Comparison of ENCODE assay signal across 8 cellular contexts in the genomic region with DNA sequence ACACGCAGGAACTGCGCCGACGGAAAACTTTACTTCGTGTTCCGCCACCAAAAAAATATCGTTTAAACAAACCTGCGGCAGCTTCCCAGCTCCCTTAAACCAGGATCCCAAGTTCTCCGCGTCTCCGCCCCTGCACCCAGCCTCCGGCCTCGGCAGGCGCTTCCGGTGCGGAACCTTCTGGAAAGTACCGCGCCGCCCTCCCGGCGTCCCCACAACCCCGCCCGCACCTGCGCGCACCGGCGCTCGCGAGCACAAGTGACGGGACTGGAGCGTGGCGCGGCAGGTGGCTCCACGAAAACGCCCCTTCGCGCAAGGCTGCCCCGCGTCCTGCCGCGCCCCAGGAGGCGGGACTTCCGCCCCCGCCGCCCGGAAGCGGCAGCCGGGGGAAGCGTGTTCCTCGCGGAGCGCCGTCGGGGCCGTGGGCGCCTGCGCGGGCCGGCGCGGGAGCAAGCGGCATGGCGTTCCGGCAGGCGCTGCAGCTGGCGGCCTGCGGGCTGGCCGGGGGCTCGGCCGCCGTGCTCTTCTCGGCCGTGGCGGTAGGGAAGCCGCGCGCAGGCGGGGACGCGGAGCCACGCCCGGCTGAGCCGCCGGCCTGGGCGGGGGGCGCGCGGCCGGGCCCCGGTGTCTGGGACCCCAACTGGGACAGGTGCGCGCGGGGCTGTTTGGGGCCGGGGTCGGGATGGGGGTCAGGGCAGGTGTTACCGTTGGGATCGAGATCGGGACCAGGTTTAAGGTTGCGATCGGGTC. TPM values are rescaled to one million over a fixed set of nuclear protein-coding genes. Genes with fewer than 3 reads are reported as not detected.
DNase-seq lines count a peak whose midpoint lies in the region; ATAC-seq, FAIRE-seq and TF ChIP-seq lines count a peak whose summit lies in the region.

A gene (plus strand): TSS at position 421 of the 747 bp plus-strand sequence. CDS start 35 bp downstream, at position 456.

- peak; percentile 91 for DNase-seq in GM12892 (ENCODE audit: insufficient read length)
- DNase-seq in NCI-H128 (lab: John Stamatoyannopoulos, UW; ENCODE audit: unreplicated experiment), result peak; percentile 75
- peak; percentile 84 for DNase-seq in SW480 (ENCODE audit: low spot score)
- DNase-seq in activated naive CD8-positive, alpha-beta T cell treated with anti-CD3 and anti-CD28 coated beads, Interleukin-2, amount 50 U/mL, for 16 hours (ENCODE audit: low read depth, low spot score), result peak; percentile 75
- peak; percentile 90 for DNase-seq in cardiac septum (ENCODE audit: low spot score)
- peak; percentile 60 to 97 (median 78) for DNase-seq in posterior cingulate gyrus
- DNase-seq in type B pancreatic cell (ENCODE audit: extremely low spot score, unreplicated experiment), result peak; percentile 89

- peak within 1 kb of the TSS; percentile 97 for H3K4me3 Mint-ChIP-seq in type B pancreatic cell

- ATAC-seq in HG02763 (IDR thresholded peaks at IDR 0.05; ENCODE audit: unreplicated experiment), result peak; percentile 90

- TF ChIP-seq CTCF in type B pancreatic cell (conservative IDR thresholded peaks at IDR 0.05), result no peak

- FAIRE-seq in GM12892 (lab: Jason Lieb, UNC), result peak; percentile 99

- intact Hi-C loops in cardiac septum (cut with DNase I) (no loop called here), posterior cingulate gyrus (cut with DNase I) (loop anchor here (10.0 kb wide), 1 partner anchor 54 kb away; a partner anchor contains a TSS)

- H3K27me3 Mint-ChIP-seq in type B pancreatic cell, result no peaks in the 10 kb centered on the region

- H3K36me3 Mint-ChIP-seq in type B pancreatic cell, result peaks cover 13% of the 10 kb centered on the region

- peak within 1 kb of the TSS; percentile 95 for H3K27ac Mint-ChIP-seq in type B pancreatic cell

- H3K4me1 Mint-ChIP-seq in type B pancreatic cell (ENCODE audit: unreplicated experiment), result peaks cover 5% of the 10 kb centered on the region

- H3K9me3 Mint-ChIP-seq in type B pancreatic cell, result no peaks in the 10 kb centered on the region

- peak; percentile 91 for TF ChIP-seq POLR2A in GM12892 (IDR thresholded peaks at IDR 0.05; ENCODE audit: low read depth, low read length)

RNA-seq across cellular contexts. Expression of the gene that starts here (rescaled TPM):
- polyA plus RNA-seq in GM12892 (2012; ENCODE audit: missing spikeins), result 27.7 TPM
- total RNA-seq in cardiac septum (26.1 TPM), type B pancreatic cell (ENCODE audit: low replicate concordance) (40.0 and 41.0 TPM in 2 replicates)

Comparison
In these comparisons a context has a peak if more than half of its experiments do, and no peak if none do; other contexts are left out.
1. Peak in every context shown above with its lines: DNase-seq and ATAC-seq.